In the genomic region with DNA sequence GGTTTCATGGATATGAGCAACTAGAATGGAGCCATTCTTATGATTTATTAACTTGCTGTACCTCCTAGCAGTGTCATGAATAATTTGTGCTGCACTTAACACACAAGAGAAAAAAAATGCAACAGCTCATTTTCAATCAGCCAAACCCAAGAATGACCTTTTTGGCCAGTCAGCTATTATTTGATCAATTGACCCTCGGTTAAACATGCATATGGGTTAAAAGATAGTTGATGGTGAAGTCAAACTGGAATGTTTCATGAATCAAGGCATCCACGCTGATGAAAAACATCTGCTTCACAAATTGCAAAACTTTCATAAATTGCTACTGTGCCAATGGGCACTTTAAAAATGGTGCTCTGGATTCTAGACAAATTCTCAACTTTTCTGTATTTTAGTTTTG, we compare ENCODE assay signal across 1 cellular context.
TF ChIP-seq lines count a peak whose summit lies in the region.

No MANE protein-coding gene starts in this region.

TF ChIP-seq in HepG2, 621 proteins besides CTCF, POLR2A, EP300 and RAD21 (continued from another document):
- TF ChIP-seq, protein P1, sequence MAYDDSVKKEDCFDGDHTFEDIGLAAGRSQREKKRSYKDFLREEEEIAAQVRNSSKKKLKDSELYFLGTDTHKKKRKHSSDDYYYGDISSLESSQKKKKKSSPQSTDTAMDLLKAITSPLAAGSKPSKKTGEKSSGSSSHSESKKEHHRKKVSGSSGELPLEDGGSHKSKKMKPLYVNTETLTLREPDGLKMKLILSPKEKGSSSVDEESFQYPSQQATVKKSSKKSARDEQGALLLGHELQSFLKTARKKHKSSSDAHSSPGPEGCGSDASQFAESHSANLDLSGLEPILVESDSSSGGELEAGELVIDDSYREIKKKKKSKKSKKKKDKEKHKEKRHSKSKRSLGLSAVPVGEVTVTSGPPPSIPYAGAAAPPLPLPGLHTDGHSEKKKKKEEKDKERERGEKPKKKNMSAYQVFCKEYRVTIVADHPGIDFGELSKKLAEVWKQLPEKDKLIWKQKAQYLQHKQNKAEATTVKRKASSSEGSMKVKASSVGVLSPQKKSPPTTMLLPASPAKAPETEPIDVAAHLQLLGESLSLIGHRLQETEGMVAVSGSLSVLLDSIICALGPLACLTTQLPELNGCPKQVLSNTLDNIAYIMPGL (CRISPR knock-in tag; IDR thresholded peaks at IDR 0.05; ENCODE audit: borderline replicate concordance in 1 of 2, low read depth in 1 of 2) = no peak
- no peak for TF ChIP-seq NFKB2 (CRISPR knock-in tag; IDR thresholded peaks at IDR 0.05; ENCODE audit: borderline replicate concordance)
TF ChIP-seq in HepG2: peak in this region for 2.
